Comparison of ENCODE assay signal across 18 cellular contexts in genomic region chr4:187424636-187425035, GRCh38.
DNase-seq lines count a peak whose midpoint lies in the region; ATAC-seq, FAIRE-seq and TF ChIP-seq lines count a peak whose summit lies in the region.
"Had no signal": no experiment of that assay in that cellular context is flagged by ENCODE, and none has a peak within 500 bp of the region (broad histone marks: within the 10 kb centered on the region; RNA-seq: fewer than 3 reads in every experiment).

No MANE protein-coding gene starts in this region.

- CTCF ChIA-PET in PC-3 (lab: Charles Lee), result no interaction called here

- peaks cover 5% of the 10 kb centered on the region for H3K4me1 ChIP-seq in PC-3 (ENCODE audit: insufficient read depth, low read length)
- H3K4me1 ChIP-seq: BE2C had no signal

- peak; percentile 89 for ATAC-seq in PC-3
- no peak for ATAC-seq in GM21825 (IDR thresholded peaks at IDR 0.05; ENCODE audit: unreplicated experiment)
- ATAC-seq: GM23338 had no signal

- no peak overlapping the region for H2AFZ ChIP-seq in PC-3 (ENCODE audit: low read length)
- H2AFZ ChIP-seq: GM23338 had no signal

- TF ChIP-seq CTCF in PC-3 (conservative IDR thresholded peaks at IDR 0.05; ENCODE audit: low read depth, low read length) (no peak), choroid plexus epithelial cell (conservative IDR thresholded peaks at IDR 0.05; ENCODE audit: low read depth, low read length) (no peak)

- H3K9me2 ChIP-seq in PC-3 (replicated peaks; ENCODE audit: low read length), result no peaks in the 10 kb centered on the region

- peak; percentile 9 for DNase-seq in AG20443 (ENCODE audit: low spot score)
- DNase-seq in PC-3, result peak; percentile 56
- peak; percentile 1 for DNase-seq in choroid plexus epithelial cell (ENCODE audit: low read depth)
- peak; percentile 8 for DNase-seq in urothelium cell line (ENCODE audit: low spot score)
- DNase-seq in NCI-H2107 treated with DMSO at 0.1 percent for 48 hours (lab: John Stamatoyannopoulos, UW; ENCODE audit: unreplicated experiment), result no peak
- no peak for DNase-seq in NCI-H345 (lab: John Stamatoyannopoulos, UW)
- DNase-seq: 8988T; BE2C; C1 segment of cervical spinal cord; CD4-positive, CD25-positive, alpha-beta regulatory T cell; CD8-positive, alpha-beta memory T cell; COR-L47; HCEC 1CT had no signal

- H4K20me1 ChIP-seq in PC-3 (ENCODE audit: low read length), result no peaks in the 10 kb centered on the region

- no peaks in the 10 kb centered on the region for H3K27me3 ChIP-seq in PC-3 (ENCODE audit: low read length)
- H3K27me3 ChIP-seq: BE2C had no signal

- no TSS peak for BruUV-seq in PC-3 (replicated peaks; lab: Mats Ljungman, UMichigan)

- H3K36me3 ChIP-seq in PC-3 (ENCODE audit: low read depth, low read length), result no peaks in the 10 kb centered on the region
- H3K36me3 ChIP-seq: BE2C had no signal

- H3K27ac ChIP-seq in PC-3 (ENCODE audit: low read length), result no peak overlapping the region

- H3F3A ChIP-seq in PC-3 (ENCODE audit: low read length, unreplicated experiment), result no peaks in the 10 kb centered on the region

- intact Hi-C loops in PC-3 (cut with micrococcal nuclease), result loop anchor here (2.0 kb wide), 1 partner anchor 54 kb away; no protein-coding TSS in a partner anchor

- no peak overlapping the region for H3K4me2 ChIP-seq in PC-3 (ENCODE audit: low read length)
- H3K4me2 ChIP-seq: GM23338 had no signal

- H3K79me2 ChIP-seq in PC-3 (ENCODE audit: low read length), result no peaks in the 10 kb centered on the region

- POLR2A ChIA-PET in PC-3 (lab: Charles Lee; ENCODE audit: unreplicated experiment), result no interaction called here

- no peak overlapping the region for H3K4me3 ChIP-seq in PC-3 (ENCODE audit: low read length)
- no peak overlapping the region for H3K4me3 ChIP-seq in choroid plexus epithelial cell (ENCODE audit: low read depth, low read length)
- H3K4me3 ChIP-seq: GM23338 had no signal

- H3K9ac ChIP-seq in PC-3 (ENCODE audit: low read length), result no peak overlapping the region

- H3K9me3 ChIP-seq in PC-3 (ENCODE audit: low read length), result no peaks in the 10 kb centered on the region
- H3K9me3 ChIP-seq: BE2C had no signal

- no peak for FAIRE-seq in urothelium cell line (lab: Jason Lieb, UNC)
- FAIRE-seq: GM12891, GM18507, H54 had no signal

Comparison
In these comparisons a context has a peak if more than half of its experiments do, and no peak if none do; other contexts are left out.
1. DNase-seq: peak in AG20443 (single experiment), PC-3 (single experiment), choroid plexus epithelial cell (single experiment) and urothelium cell line (single experiment); none in NCI-H2107 treated with DMSO at 0.1 percent for 48 hours (single experiment) and NCI-H345 (single experiment).